ENCODE assay signal across 8 cellular contexts in genomic region chr16:67672739-67673662, GRCh38. TPM values are rescaled to one million over a fixed set of nuclear protein-coding genes. Genes with fewer than 3 reads are reported as not detected.
DNase-seq lines count a peak whose midpoint lies in the region; ATAC-seq and TF ChIP-seq lines count a peak whose summit lies in the region.

No MANE protein-coding gene starts in this region.

- H2AFZ ChIP-seq in GM23248 (no peak overlapping the region), trophoblast cell (ENCODE audit: insufficient read depth, low read length, poor library complexity) (no peak overlapping the region)

- H3K4me3 ChIP-seq in BLaER1 treated with 17β-estradiol and CSF1 and Interleukin-3, amounts not matched to agents 10 nM and 100 nM: no peak overlapping the region
- H3K4me3 ChIP-seq in GM23248: no peak overlapping the region
- no peak overlapping the region for H3K4me3 ChIP-seq in Panc1 (ENCODE audit: low read depth in 2 of 2, low read length in 2 of 2)
- no peak overlapping the region for H3K4me3 ChIP-seq in trophoblast cell (ENCODE audit: low read depth, low read length)

- H4K20me1 ChIP-seq in BLaER1 treated with 17β-estradiol and CSF1 and Interleukin-3, amounts not matched to agents 10 nM and 100 nM: peaks cover 0 to 8% (median 0%) of the 10 kb centered on the region in 11 experiments; a peak in 2 of 22 replicates
- no peaks in the 10 kb centered on the region for H4K20me1 ChIP-seq in GM23248 (ENCODE audit: insufficient read depth)

- no peaks in the 10 kb centered on the region for H3K27me3 ChIP-seq in BLaER1 treated with 17β-estradiol and CSF1 and Interleukin-3, amounts not matched to agents 10 nM and 100 nM
- no peaks in the 10 kb centered on the region for H3K27me3 ChIP-seq in GM23248 (replicated peaks; ENCODE audit: insufficient read depth)
- no peaks in the 10 kb centered on the region for H3K27me3 ChIP-seq in Panc1 (ENCODE audit: control insufficient read depth, insufficient read depth, low read length)
- no peaks in the 10 kb centered on the region for H3K27me3 ChIP-seq in trophoblast cell (ENCODE audit: insufficient read depth, low read length)

- peak; percentile 87 for DNase-seq in GM23248
- DNase-seq in Panc1 (ENCODE audit: low read depth, low spot score): peak; percentile 48
- peak in 39 of 42 donors; percentile 53 to 85 (median 71) for DNase-seq in head of caudate nucleus
- peak; percentile 60 to 83 for DNase-seq in trophoblast cell
- DNase-seq in activated gamma-delta T cell (lab: John Stamatoyannopoulos, UW): no peak
- DNase-seq in NK-92 treated with Interleukin-12 subunit alpha and Interleukin-12 subunit beta, amount 100 ng/mL, for 24 hours (lab: John Stamatoyannopoulos, UW): no peak

- H2AK5ac ChIP-seq in trophoblast cell (ENCODE audit: low read length): no peak overlapping the region

- H3K27ac ChIP-seq in BLaER1 treated with 17β-estradiol and CSF1 and Interleukin-3, amounts not matched to agents 10 nM and 100 nM: peak overlapping the region in 10 of 11 experiments; percentile 50 to 80 (median 70); a peak in 21 of 22 replicates
- no peak overlapping the region for H3K27ac ChIP-seq in GM23248
- no peak overlapping the region for H3K27ac ChIP-seq in Panc1 (ENCODE audit: low read length)
- peak overlapping the region; percentile 51 for H3K27ac ChIP-seq in adipose tissue (ENCODE audit: low read depth, low read length)
- H3K27ac ChIP-seq in trophoblast cell (ENCODE audit: low read depth, low read length): no peak overlapping the region

- in situ Hi-C loops in GM23248 (cut with MboI): loop anchor here (10.0 kb wide), 1 partner anchor 132 kb away; the partner anchor contains the start of genes RANBP10 and TSNAXIP1
- in situ Hi-C loops in Panc1 (cut with HindIII; ENCODE audit: low pct_unique_long_range_greater_than_20kb, low sequenced_read_pairs): no loop called here

- ATAC-seq in Panc1: peak; percentile 51

- H3K14ac ChIP-seq in trophoblast cell (ENCODE audit: low read length): no peak overlapping the region

- H4K91ac ChIP-seq in trophoblast cell (ENCODE audit: low read depth, low read length): no peak overlapping the region

- CTCF ChIA-PET in Panc1 (lab: Charles Lee): interaction anchor here (0.5 to 0.9 kb wide), 3 partner anchors 94 to 354 kb away, joined by 3 to 4 read pairs (median 4); partner anchors contain the start of gene TSNAXIP1

- no peak overlapping the region for H2BK120ac ChIP-seq in trophoblast cell (ENCODE audit: insufficient read depth, low read length, poor library complexity)

- BruUV-seq in Panc1 (replicated peaks; lab: Mats Ljungman, UMichigan): no TSS peak

- intact Hi-C loops in Panc1 (cut with micrococcal nuclease; ENCODE audit: unreplicated experiment): loop anchor here (5.0 to 10.0 kb wide), 2 partner anchors 132 to 254 kb away; partner anchors contain the start of genes RANBP10 and TSNAXIP1
- intact Hi-C loops in head of caudate nucleus (cut with DNase I): loop anchor here (10.0 kb wide), 1 partner anchor 142 kb away; no protein-coding TSS in a partner anchor

- no peaks in the 10 kb centered on the region for H3K9me3 ChIP-seq in BLaER1 treated with 17β-estradiol and CSF1 and Interleukin-3, amounts not matched to agents 10 nM and 100 nM (replicated peaks in 1 of 11)
- no peaks in the 10 kb centered on the region for H3K9me3 ChIP-seq in GM23248 (ENCODE audit: low read depth)
- no peaks in the 10 kb centered on the region for H3K9me3 ChIP-seq in Panc1 (ENCODE audit: control insufficient read depth, insufficient read depth, low read depth, low read length)
- H3K9me3 ChIP-seq in trophoblast cell (ENCODE audit: insufficient read depth, low read depth, low read length): no peaks in the 10 kb centered on the region

- 57 to 66% methylated on average over 13 of the region's 13 CpGs for WGBS in GM23248 (ENCODE audit: low coverage in 1 of 2, low lambda C conversion rate in 2 of 2, missing lambda C conversion rate in 2 of 2), 2 experiments
- 41 to 46% (median 45%) methylated on average over 13 of the region's 13 CpGs for WGBS in adipose tissue, 3 donors
- no CpG with 5 or more reads among the region's 13 CpGs for WGBS in trophoblast cell (ENCODE audit: extremely low coverage, insufficient coverage, insufficient read length)

- no peak overlapping the region for H4K8ac ChIP-seq in trophoblast cell (ENCODE audit: low read depth, low read length)

- H3F3A ChIP-seq in GM23248 (ENCODE audit: insufficient read depth): no peaks in the 10 kb centered on the region

- H3K18ac ChIP-seq in trophoblast cell (ENCODE audit: low read length): no peak overlapping the region

- H2BK12ac ChIP-seq in trophoblast cell (ENCODE audit: low read length): no peak overlapping the region

- POLR2A ChIA-PET in Panc1 (lab: Charles Lee): no interaction called here

- peaks cover 0 to 18% (median 11%) of the 10 kb centered on the region in 11 experiments; a peak in 10 of 22 replicates for H3K36me3 ChIP-seq in BLaER1 treated with 17β-estradiol and CSF1 and Interleukin-3, amounts not matched to agents 10 nM and 100 nM
- no peaks in the 10 kb centered on the region for H3K36me3 ChIP-seq in GM23248 (ENCODE audit: low read depth)
- H3K36me3 ChIP-seq in Panc1 (ENCODE audit: control insufficient read depth, insufficient read depth, low read length): no peaks in the 10 kb centered on the region
- peaks cover 7 to 18% of the 10 kb centered on the region in 2 experiments for H3K36me3 ChIP-seq in trophoblast cell (ENCODE audit: control insufficient read depth in 1 of 2, insufficient read depth in 2 of 2, low read length in 2 of 2)

- H3K4me2 ChIP-seq in BLaER1 treated with 17β-estradiol and CSF1 and Interleukin-3, amounts not matched to agents 10 nM and 100 nM: peak overlapping the region; percentile 52 to 84 (median 78)
- H3K4me2 ChIP-seq in GM23248 (ENCODE audit: unreplicated experiment) (no peak overlapping the region), trophoblast cell (ENCODE audit: low read length) (no peak overlapping the region)

- H3K9ac ChIP-seq in BLaER1 treated with 17β-estradiol and CSF1 and Interleukin-3, amounts not matched to agents 10 nM and 100 nM: peak overlapping the region; percentile 2 to 64 (median 53); a peak in 18 of 22 replicates
- H3K9ac ChIP-seq in GM23248 (no peak overlapping the region), trophoblast cell (ENCODE audit: low read length) (no peak overlapping the region)

- peaks cover 4% of the 10 kb centered on the region for H3K79me1 ChIP-seq in trophoblast cell (ENCODE audit: low read length)

- H3K79me2 ChIP-seq in GM23248 (ENCODE audit: insufficient read depth) (no peaks in the 10 kb centered on the region), trophoblast cell (ENCODE audit: control insufficient read depth, insufficient read depth, low read length, poor library complexity) (no peaks in the 10 kb centered on the region)

- no peak overlapping the region for H3K23ac ChIP-seq in trophoblast cell (ENCODE audit: low read length)

- H4K12ac ChIP-seq in trophoblast cell (ENCODE audit: low read depth, low read length): no peak overlapping the region

- peak; percentile 81 for TF ChIP-seq CTCF in Panc1 (IDR thresholded peaks at IDR 0.05)

- peaks cover 51 to 73% (median 64%) of the 10 kb centered on the region in 10 experiments for H3K4me1 ChIP-seq in BLaER1 treated with 17β-estradiol and CSF1 and Interleukin-3, amounts not matched to agents 10 nM and 100 nM
- no peaks in the 10 kb centered on the region for H3K4me1 ChIP-seq in GM23248 (ENCODE audit: insufficient read depth)
- H3K4me1 ChIP-seq in Panc1 (ENCODE audit: control insufficient read depth, insufficient read depth, low read length): peaks cover 3% of the 10 kb centered on the region; the same call in 1 of the 2 replicates
- peaks cover 8 to 13% of the 10 kb centered on the region in 2 experiments for H3K4me1 ChIP-seq in trophoblast cell (ENCODE audit: control insufficient read depth in 1 of 2, insufficient read depth in 2 of 2, low read length in 2 of 2)

- H3K9me2 ChIP-seq in GM23248 (ENCODE audit: insufficient read depth): no peaks in the 10 kb centered on the region

- no peak overlapping the region for H2BK5ac ChIP-seq in trophoblast cell (ENCODE audit: low read depth, low read length, poor library complexity)

- no peak overlapping the region for H3K4ac ChIP-seq in trophoblast cell (ENCODE audit: low read depth, low read length)

RNA-seq across cellular contexts. Expression of gene C16orf86, which starts 6.4 kb away (rescaled TPM):
- total RNA-seq in GM23248 (2014; rRNA removed; shearing (Covaris generic)): 2.1 and 6.6 TPM in 2 replicates
- polyA plus RNA-seq in GM23248 (2016; fragmentation: Nextera tagmentation; extraction: Ambion mirVana) (2.8 and 3.4 TPM in 2 replicates), adipose tissue (1 to 10 TPM; 3.5 to 6.5 (median 4.9) TPM)
- total RNA-seq in Panc1 (2021; ENCODE audit: unreplicated experiment): 0.80 TPM
- 1.4 TPM for polyA plus RNA-seq in Panc1 (2012; ENCODE audit: insufficient read length)
- polyA plus RNA-seq in trophoblast cell (2013): 0.54 and 0.86 TPM in 2 replicates

RNA-seq across cellular contexts. Expression of gene ENKD1, which starts 6.5 kb away (rescaled TPM):
- 11.2 and 15.0 TPM in 2 replicates for total RNA-seq in GM23248 (2014; rRNA removed; shearing (Covaris generic))
- polyA plus RNA-seq in GM23248 (2016; fragmentation: Nextera tagmentation; extraction: Ambion mirVana) (6.7 and 8.3 TPM in 2 replicates), adipose tissue (10 to 100 TPM; 10.4 to 88.2 (median 16.5) TPM)
- total RNA-seq in Panc1 (2021; ENCODE audit: unreplicated experiment): 14.6 TPM
- 18.3 TPM for polyA plus RNA-seq in Panc1 (2012; ENCODE audit: insufficient read length)
- 4.3 and 4.7 TPM in 2 replicates for polyA plus RNA-seq in trophoblast cell (2013)

RNA-seq across cellular contexts. Expression of gene PARD6A, which starts 12.2 kb away (rescaled TPM):
- total RNA-seq in GM23248 (2014; rRNA removed; shearing (Covaris generic)): 0.97 TPM in 1 of 2 replicates, not detected in the other
- polyA plus RNA-seq in GM23248 (2016; fragmentation: Nextera tagmentation; extraction: Ambion mirVana) (0.58 and 0.70 TPM in 2 replicates), adipose tissue (10 to 100 TPM in 1 of 3 donors, 1 to 10 TPM in 2; 1.7 to 24.8 (median 3.4) TPM)
- 10.8 TPM for total RNA-seq in Panc1 (2021; ENCODE audit: unreplicated experiment)
- 18.8 TPM for polyA plus RNA-seq in Panc1 (2012; ENCODE audit: insufficient read length)
- polyA plus RNA-seq in trophoblast cell (2013): 0.74 and 0.76 TPM in 2 replicates

RNA-seq across cellular contexts. Expression of gene ACD, which starts 12.9 kb away (rescaled TPM):
- total RNA-seq in GM23248 (2014; rRNA removed; shearing (Covaris generic)): 25.8 and 33.4 TPM in 2 replicates
- 24.0 and 25.2 TPM in 2 replicates for polyA plus RNA-seq in GM23248 (2016; fragmentation: Nextera tagmentation; extraction: Ambion mirVana)
- total RNA-seq in Panc1 (2021; ENCODE audit: unreplicated experiment): 34.9 TPM
- polyA plus RNA-seq in Panc1 (2012; ENCODE audit: insufficient read length): 41.2 TPM
- polyA plus RNA-seq in adipose tissue: 10 to 100 TPM; 12.7 to 15.6 (median 13.3) TPM
- 22.2 and 22.3 TPM in 2 replicates for polyA plus RNA-seq in trophoblast cell (2013)

RNA-seq across cellular contexts. Expression of gene CARMIL2, which starts 28.1 kb away (rescaled TPM):
- under 0.01 TPM in 1 of 2 replicates, not detected in the other for total RNA-seq in GM23248 (2014; rRNA removed; shearing (Covaris generic))
- 1.1 and 1.4 TPM in 2 replicates for polyA plus RNA-seq in GM23248 (2016; fragmentation: Nextera tagmentation; extraction: Ambion mirVana)
- total RNA-seq in Panc1 (2021; ENCODE audit: unreplicated experiment): 2.0 TPM
- polyA plus RNA-seq in Panc1 (2012; ENCODE audit: insufficient read length): 1.4 TPM
- polyA plus RNA-seq in adipose tissue: 1 to 10 TPM in 2 of 3 donors, under 1 TPM in 1; 0.45 to 1.9 (median 1.7) TPM
- polyA plus RNA-seq in trophoblast cell (2013): 2.3 and 2.5 TPM in 2 replicates

Comparison
In these comparisons a context has a peak if more than half of its experiments do, and no peak if none do; other contexts are left out.
1. H3K27ac ChIP-seq: peak in BLaER1 treated with 17β-estradiol and CSF1 and Interleukin-3, amounts not matched to agents 10 nM and 100 nM (10 of 11) and adipose tissue (single experiment); none in GM23248 (single experiment), Panc1 (single experiment) and trophoblast cell (single experiment).
2. H3K4me2 ChIP-seq: peak in BLaER1 treated with 17β-estradiol and CSF1 and Interleukin-3, amounts not matched to agents 10 nM and 100 nM (11 of 11); none in GM23248 (single experiment) and trophoblast cell (single experiment).
3. H3K9ac ChIP-seq: peak in BLaER1 treated with 17β-estradiol and CSF1 and Interleukin-3, amounts not matched to agents 10 nM and 100 nM (11 of 11); none in GM23248 (single experiment) and trophoblast cell (single experiment).
4. DNase-seq: peak in GM23248 (single experiment), Panc1 (single experiment), head of caudate nucleus (39 of 42) and trophoblast cell (2 of 2); none in activated gamma-delta T cell (single experiment) and NK-92 treated with Interleukin-12 subunit alpha and Interleukin-12 subunit beta, amount 100 ng/mL, for 24 hours (single experiment).